8 cellular contexts compared by ENCODE assay signal in genomic region chr9:69671291-69671903, GRCh38. TPM values are rescaled to one million over a fixed set of nuclear protein-coding genes. Genes with fewer than 3 reads are reported as not detected.
DNase-seq lines count a peak whose midpoint lies in the region; ATAC-seq and TF ChIP-seq lines count a peak whose summit lies in the region.

No MANE protein-coding gene starts in this region.

- TF ChIP-seq POLR2A in vagina (IDR thresholded peaks at IDR 0.05), result no peak

- H3K36me3 ChIP-seq in ectodermal cell (ENCODE audit: control insufficient read depth, insufficient read depth, low read length) (no peaks in the 10 kb centered on the region), mucosa of rectum (ENCODE audit: control insufficient read depth in 2 of 2, insufficient read depth in 2 of 2, low read length in 2 of 2) (no peaks in the 10 kb centered on the region), vagina (no peaks in the 10 kb centered on the region)

- H3K27me3 ChIP-seq in ectodermal cell (ENCODE audit: control insufficient read depth, insufficient read depth, low read length, poor library complexity, severe bottlenecking), result peaks cover 20% of the 10 kb centered on the region
- H3K27me3 ChIP-seq in mucosa of rectum (ENCODE audit: control insufficient read depth in 2 of 2, insufficient read depth in 2 of 2, low read length in 2 of 2), result no peaks in the 10 kb centered on the region
- H3K27me3 ChIP-seq in vagina, result no peaks in the 10 kb centered on the region

- H3K9ac ChIP-seq in mucosa of rectum (ENCODE audit: low read depth in 1 of 2, low read length in 2 of 2), result peak overlapping the region; percentile 44 to 78

- no peak for ATAC-seq in GM21723 (IDR thresholded peaks at IDR 0.05; ENCODE audit: unreplicated experiment)

- H3K4me1 ChIP-seq in ectodermal cell (ENCODE audit: control insufficient read depth, insufficient read depth, low read length) (peaks cover 9% of the 10 kb centered on the region), mucosa of rectum (ENCODE audit: control insufficient read depth in 2 of 2, insufficient read depth in 2 of 2, low read length in 2 of 2) (peaks cover 13 to 18% of the 10 kb centered on the region in 2 donors), vagina (peaks cover 36% of the 10 kb centered on the region)

- H3K4me3 ChIP-seq in ectodermal cell (ENCODE audit: insufficient read depth, low read depth, low read length) (peak overlapping the region; percentile 69), mucosa of rectum (ENCODE audit: low read length in 2 of 2) (peak overlapping the region; percentile 70 to 79), vagina (peak overlapping the region; percentile 84 to 85)

- no peak for TF ChIP-seq CTCF in vagina (IDR thresholded peaks at IDR 0.05)

- H3K9me3 ChIP-seq in ectodermal cell (ENCODE audit: control insufficient read depth, low read length) (no peaks in the 10 kb centered on the region), mucosa of rectum (ENCODE audit: control insufficient read depth in 2 of 2, low read length in 2 of 2) (no peaks in the 10 kb centered on the region), vagina (no peaks in the 10 kb centered on the region)

- peak; percentile 75 for DNase-seq in Ammon's horn (ENCODE audit: low spot score)
- DNase-seq in MV-4-11 (lab: John Stamatoyannopoulos, UW), result peak; percentile 87
- no peak for DNase-seq in vagina (ENCODE audit: extremely low spot score in 2 of 2)
- DNase-seq in cortex of kidney (lab: John Stamatoyannopoulos, UW), result no peak
- no peak for DNase-seq in stimulated activated CD4-positive, alpha-beta T cell treated with anti-CD3 and anti-CD28 coated beads, Interleukin-4, amount 100 ng/mL, for 24 hours

- H3K27ac ChIP-seq in ectodermal cell (ENCODE audit: insufficient read depth, low read depth, low read length, poor library complexity, severe bottlenecking), result no peak overlapping the region
- H3K27ac ChIP-seq in mucosa of rectum (ENCODE audit: low read depth in 2 of 2, low read length in 2 of 2), result peak overlapping the region; percentile 59 to 62
- peak overlapping the region; percentile 89 for H3K27ac ChIP-seq in vagina

- WGBS in ectodermal cell, 2 experiments, result 53 to 55% methylated on average over 18 of the region's 18 CpGs

- intact Hi-C loops in vagina (cut with DNase I), result loop anchor here (5.0 kb wide), 1 partner anchor 91 kb away; the partner anchor contains the start of gene PTAR1

RNA-seq across cellular contexts. Expression of gene APBA1, which starts 0.8 kb away (rescaled TPM):
- 5.0 TPM for polyA plus RNA-seq in ectodermal cell (2013, experiment 1 of 4)
- 6.5 TPM for polyA plus RNA-seq in ectodermal cell (2013, experiment 2 of 4)
- polyA plus RNA-seq in ectodermal cell (2013, experiment 3 of 4), result 2.1 TPM
- 3.0 TPM for polyA plus RNA-seq in ectodermal cell (2013, experiment 4 of 4)
- total RNA-seq in vagina, result 13.3 TPM

Comparison
In these comparisons a context has a peak if more than half of its experiments do, and no peak if none do; other contexts are left out.
1. DNase-seq: peak in Ammon's horn (single experiment) and MV-4-11 (single experiment); none in vagina (0 of 2), cortex of kidney (single experiment) and stimulated activated CD4-positive, alpha-beta T cell treated with anti-CD3 and anti-CD28 coated beads, Interleukin-4, amount 100 ng/mL, for 24 hours (single experiment).
2. Peak in every context shown above with its lines, with median percentiles within 50 percentile points of each other: H3K4me3 ChIP-seq.